Comparison of ENCODE assay signal across 8 cellular contexts in genomic region chr11:46381046-46381835, GRCh38. TPM values are rescaled to one million over a fixed set of nuclear protein-coding genes. Genes with fewer than 3 reads are reported as not detected.
DNase-seq lines count a peak whose midpoint lies in the region; ATAC-seq and TF ChIP-seq lines count a peak whose summit lies in the region.

TSS of gene MDK (plus strand) at chr11:46381669. CDS start at chr11:46382058, 389 bp downstream.

- TF ChIP-seq CTCF in AG09309 (IDR thresholded peaks at IDR 0.05; ENCODE audit: control insufficient read depth, insufficient read depth, low read depth, low read length, missing control alignments): no peak
- TF ChIP-seq CTCF in GM23338 (conservative IDR thresholded peaks at IDR 0.05; ENCODE audit: low read depth in 2 of 2): no peak
- TF ChIP-seq CTCF in SU-DHL-6 (IDR thresholded peaks at IDR 0.05; ENCODE audit: insufficient read depth, low read length, poor library complexity, severe bottlenecking): no peak
- TF ChIP-seq CTCF in fibroblast of lung (conservative IDR thresholded peaks at IDR 0.05 in 1 of 2, IDR thresholded peaks at IDR 0.05 in 1 of 2; ENCODE audit: low read depth in 1 of 2, low read length in 2 of 2): no peak
- no peak for TF ChIP-seq CTCF in neural cell (IDR thresholded peaks at IDR 0.05; ENCODE audit: poor library complexity, severe bottlenecking)

- H3K9me2 ChIP-seq in GM23338 (ENCODE audit: insufficient read depth) (no peaks in the 10 kb centered on the region), SU-DHL-6 (replicated peaks; ENCODE audit: insufficient read depth, low read length) (no peaks in the 10 kb centered on the region), neural cell (ENCODE audit: insufficient read depth, low read length) (no peaks in the 10 kb centered on the region)

- H3K27me3 Mint-ChIP-seq in GM23338 (ENCODE audit: insufficient read depth, low read depth, poor library complexity): peaks cover 19% of the 10 kb centered on the region

- ATAC-seq in GM23338: peak; percentile 14
- no peak for ATAC-seq in GM19463 (IDR thresholded peaks at IDR 0.05; ENCODE audit: unreplicated experiment)
- ATAC-seq in HG03139 (IDR thresholded peaks at IDR 0.05; ENCODE audit: unreplicated experiment): no peak

- peak within 1 kb of the TSS; percentile 83 for H3K4me3 Mint-ChIP-seq in GM23338

- DNase-seq in AG09309 (ENCODE audit: low read depth): no peak
- peak; percentile 85 for DNase-seq in GM23338 (ENCODE audit: low spot score)
- DNase-seq in fibroblast of lung (ENCODE audit: low read depth in 2 of 2): no peak
- DNase-seq in NCI-H446 treated with DMSO at 0.1 percent for 48 hours (lab: John Stamatoyannopoulos, UW): no peak

- peak within 1 kb of the TSS; percentile 62 for H3K27ac Mint-ChIP-seq in GM23338

- H3K4me2 ChIP-seq in GM23338: peak within 1 kb of the TSS; percentile 97
- peak within 1 kb of the TSS; percentile 13 for H3K4me2 ChIP-seq in SU-DHL-6 (ENCODE audit: low read depth, low read length, poor library complexity, severe bottlenecking)
- H3K4me2 ChIP-seq in fibroblast of lung (ENCODE audit: extremely low read depth, insufficient read depth, low read length): peak within 1 kb of the TSS; percentile 87
- H3K4me2 ChIP-seq in neural cell (ENCODE audit: low read length): peak within 1 kb of the TSS; percentile 39

- TF ChIP-seq RAD21 in neural cell (conservative IDR thresholded peaks at IDR 0.05): no peak

- H2AFZ ChIP-seq in GM23338: peak within 1 kb of the TSS; percentile 59
- H2AFZ ChIP-seq in SU-DHL-6 (ENCODE audit: low read depth, low read length, severe bottlenecking): no peak within 1 kb of the TSS
- peak within 1 kb of the TSS; percentile 29 for H2AFZ ChIP-seq in fibroblast of lung (ENCODE audit: low read length)
- H2AFZ ChIP-seq in neural cell (ENCODE audit: low read depth, low read length): no peak within 1 kb of the TSS

- no peaks in the 10 kb centered on the region; the same call in 1 of the 2 replicates for H4K20me1 ChIP-seq in GM23338 (replicated peaks; ENCODE audit: insufficient read depth)
- H4K20me1 ChIP-seq in SU-DHL-6 (ENCODE audit: low read depth, low read length): no peaks in the 10 kb centered on the region
- H4K20me1 ChIP-seq in fibroblast of lung (ENCODE audit: control insufficient read depth, extremely low read depth, insufficient read depth, low read length): no peaks in the 10 kb centered on the region
- H4K20me1 ChIP-seq in neural cell (ENCODE audit: insufficient read depth): no peaks in the 10 kb centered on the region

- H3K4me3 ChIP-seq in AG09309 (ENCODE audit: control insufficient read depth, low read depth, low read length) (peak within 1 kb of the TSS; percentile 57), GM23338 (peak within 1 kb of the TSS; percentile 93), SU-DHL-6 (ENCODE audit: insufficient read depth, low read length, poor library complexity, severe bottlenecking) (no peak within 1 kb of the TSS), fibroblast of lung (replicated peaks in 1 of 4; ENCODE audit: control extremely low read depth in 1 of 4, insufficient read depth in 1 of 4, low read depth in 3 of 4, low read length in 4 of 4) (peak within 1 kb of the TSS; percentile 53 to 59 (median 56)), neural cell (ENCODE audit: low read length) (peak within 1 kb of the TSS; percentile 73)

- peaks cover 27% of the 10 kb centered on the region for H3K36me3 Mint-ChIP-seq in GM23338 (ENCODE audit: low read depth)

- H3K27me3 ChIP-seq in GM23338 (ENCODE audit: insufficient read depth) (no peaks in the 10 kb centered on the region), SU-DHL-6 (ENCODE audit: low read length) (no peaks in the 10 kb centered on the region), fibroblast of lung (ENCODE audit: control insufficient read depth, insufficient read depth, low read length) (no peaks in the 10 kb centered on the region), neural cell (ENCODE audit: insufficient read depth, low read depth, low read length) (no peaks in the 10 kb centered on the region)

- H3K9me3 Mint-ChIP-seq in GM23338: no peaks in the 10 kb centered on the region; the same call in 2 of the 3 replicates

- H3K36me3 ChIP-seq in GM23338 (ENCODE audit: insufficient read depth) (no peaks in the 10 kb centered on the region; the same call in 1 of the 2 replicates), SU-DHL-6 (ENCODE audit: low read length) (no peaks in the 10 kb centered on the region), fibroblast of lung (ENCODE audit: control insufficient read depth, insufficient read depth, low read length) (peaks cover 5% of the 10 kb centered on the region), neural cell (ENCODE audit: insufficient read depth, low read length) (no peaks in the 10 kb centered on the region)

- H3K9ac ChIP-seq in SU-DHL-6 (ENCODE audit: low read length) (no peak within 1 kb of the TSS), fibroblast of lung (ENCODE audit: insufficient read depth, low read length) (peak within 1 kb of the TSS; percentile 57), neural cell (ENCODE audit: low read length) (peak within 1 kb of the TSS; percentile 74)

- H3F3A ChIP-seq in GM23338 (replicated peaks; ENCODE audit: low read depth) (peaks cover 35% of the 10 kb centered on the region), SU-DHL-6 (ENCODE audit: insufficient read depth) (no peaks in the 10 kb centered on the region), neural cell (ENCODE audit: insufficient read depth, low read length, poor library complexity, severe bottlenecking) (no peaks in the 10 kb centered on the region)

- TF ChIP-seq EP300 in neural cell (conservative IDR thresholded peaks at IDR 0.05; ENCODE audit: poor library complexity, severe bottlenecking): no peak

- H3K9me3 ChIP-seq in SU-DHL-6 (ENCODE audit: insufficient read depth, low read length) (no peaks in the 10 kb centered on the region), fibroblast of lung (ENCODE audit: control insufficient read depth, insufficient read depth, low read depth, low read length) (no peaks in the 10 kb centered on the region), neural cell (ENCODE audit: low read length) (no peaks in the 10 kb centered on the region)

- H3K4me1 ChIP-seq in GM23338 (ENCODE audit: insufficient read depth): peaks cover 19% of the 10 kb centered on the region
- peaks cover 10% of the 10 kb centered on the region for H3K4me1 ChIP-seq in fibroblast of lung (ENCODE audit: control insufficient read depth, extremely low read depth, insufficient read depth, low read length)

- H3K79me2 ChIP-seq in GM23338 (replicated peaks; ENCODE audit: insufficient read depth): no peaks in the 10 kb centered on the region
- H3K79me2 ChIP-seq in SU-DHL-6 (ENCODE audit: insufficient read depth, low read length): no peaks in the 10 kb centered on the region
- H3K79me2 ChIP-seq in fibroblast of lung (ENCODE audit: control insufficient read depth, insufficient read depth, low read length): no peaks in the 10 kb centered on the region
- peaks cover 14% of the 10 kb centered on the region for H3K79me2 ChIP-seq in neural cell (replicated peaks; ENCODE audit: insufficient read depth, low read length)

- H3K4me1 Mint-ChIP-seq in GM23338: peaks cover 25% of the 10 kb centered on the region

- peak within 1 kb of the TSS; percentile 94 for H3K27ac ChIP-seq in GM23338 (ENCODE audit: low read depth)
- no peak within 1 kb of the TSS for H3K27ac ChIP-seq in SU-DHL-6 (ENCODE audit: low read depth, low read length)
- H3K27ac ChIP-seq in fibroblast of lung (ENCODE audit: insufficient read depth, low read length): peak within 1 kb of the TSS; percentile 62
- peak within 1 kb of the TSS; percentile 47 for H3K27ac ChIP-seq in neural cell (ENCODE audit: low read length)

TF ChIP-seq in neural cell, 6 proteins besides CTCF, POLR2A, EP300 and RAD21:
- TF ChIP-seq POLR2AphosphoS5 (IDR thresholded peaks at IDR 0.05) (no peak), TAF1 (IDR thresholded peaks at IDR 0.05; ENCODE audit: low read depth) (no peak), SMC3 (conservative IDR thresholded peaks at IDR 0.05; ENCODE audit: poor library complexity) (no peak), MXI1 (conservative IDR thresholded peaks at IDR 0.05; ENCODE audit: poor library complexity, severe bottlenecking) (no peak)

RNA-seq across cellular contexts. Expression of gene MDK, which starts in this region (rescaled TPM):
- total RNA-seq in GM23338 (2014; rRNA removed; shearing (Covaris generic)): 388 and 438 TPM in 2 replicates
- polyA plus RNA-seq in GM23338 (2016; fragmentation: Nextera tagmentation; extraction: Ambion mirVana) (451 and 477 TPM in 2 replicates), fibroblast of lung (131 and 169 TPM in 2 replicates), neural cell (90.3 and 120 TPM in 2 replicates)
- 44.6 and 93.2 TPM in 2 replicates for total RNA-seq in fibroblast of lung
- 157 and 188 TPM in 2 replicates for polyA plus RNA-seq in fibroblast of lung (2012)
- polyA minus RNA-seq in fibroblast of lung (ENCODE audit: low replicate concordance) (45.2 and 79.7 TPM in 2 replicates), neural cell (34.3 and 38.1 TPM in 2 replicates)

Comparison
In these comparisons a context has a peak if more than half of its experiments do, and no peak if none do; other contexts are left out.
1. H2AFZ ChIP-seq: peak in GM23338 (single experiment) and fibroblast of lung (single experiment); none in SU-DHL-6 (single experiment) and neural cell (single experiment).
2. H3K4me2 ChIP-seq: peak in every context shown above with its lines; median percentile 97 in GM23338; 87 in fibroblast of lung; 39 in neural cell; 13 in SU-DHL-6.